Comparison of ENCODE assay signal across 1 cellular context in the genomic region with DNA sequence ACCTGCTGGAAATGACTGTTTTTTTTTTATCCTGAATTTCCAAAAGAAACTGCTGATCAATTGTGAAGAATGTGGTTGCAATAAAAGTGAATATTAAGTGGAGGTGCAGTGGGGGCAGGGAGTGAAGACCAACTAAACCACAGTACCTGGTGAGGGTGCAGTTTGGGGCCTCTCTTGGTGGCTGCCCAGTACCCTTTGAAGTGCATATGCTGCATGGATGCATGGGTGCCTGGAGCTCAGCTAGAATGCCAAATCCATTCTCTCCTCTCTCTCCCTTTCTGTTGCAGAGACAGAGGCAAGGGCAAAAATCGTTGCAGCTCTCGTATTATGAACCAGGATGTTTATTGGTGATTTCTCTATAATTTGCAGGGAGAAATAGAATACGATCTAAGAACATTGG.
TF ChIP-seq lines count a peak whose summit lies in the region.

No MANE protein-coding gene starts in this region.

TF ChIP-seq in GM23338, 12 proteins besides CTCF, POLR2A, EP300 and RAD21 (continued from another document):
- no peak for TF ChIP-seq STAT1 (IDR thresholded peaks at IDR 0.05; ENCODE audit: unreplicated experiment)
